ENCODE assay signal across 7 cellular contexts in genomic region chr1:214481983-214482634, GRCh38.
DNase-seq lines count a peak whose midpoint lies in the region; ATAC-seq, FAIRE-seq and TF ChIP-seq lines count a peak whose summit lies in the region.
"Not testable (repeated sequence)": the region's sequence is repeated elsewhere in the genome, so short reads cannot be mapped to it uniquely, and the experiment has no call there.

No MANE protein-coding gene starts in this region.

- H3K36me3 ChIP-seq in IMR-90 (ENCODE audit: control insufficient read depth, insufficient read depth, low read length); Panc1 (ENCODE audit: control insufficient read depth, insufficient read depth, low read length); endodermal cell (ENCODE audit: control insufficient read depth, insufficient read depth, low read length); kidney (ENCODE audit: control insufficient read depth in 1 of 2, insufficient read depth in 2 of 2, low read length in 2 of 2): not testable (repeated sequence)

- no CpG with 5 or more reads among the region's 2 CpGs for WGBS in IMR-90 (ENCODE audit: extremely low coverage in 2 of 2, insufficient read length in 1 of 2), 2 experiments
- WGBS in endodermal cell (ENCODE audit: insufficient coverage in 1 of 2, insufficient read length in 1 of 2), 2 experiments = 93 to 94% methylated on average over 2 of the region's 2 CpGs

- not testable (repeated sequence) for BruUV-seq in IMR-90 (replicated peaks; lab: Mats Ljungman, UMichigan)
- TSS peak; percentile 18 for BruUV-seq in Panc1 (replicated peaks; lab: Mats Ljungman, UMichigan)

- POLR2A ChIA-PET in IMR-90 (lab: Charles Lee; ENCODE audit: unreplicated experiment) = interaction anchor here (0.6 kb wide), 2 partner anchors 10 to 69 kb away, joined by 3 read pairs; partner anchors contain the start of gene PTPN14
- POLR2A ChIA-PET in Panc1 (lab: Charles Lee) = not testable (repeated sequence)

- TF ChIP-seq POLR2A in IMR-90 (IDR thresholded peaks at IDR 0.05; ENCODE audit: low read depth, low read length) = not testable (repeated sequence)

- H3K4me3 ChIP-seq in IMR-90 (ENCODE audit: insufficient read depth, low read depth, low read length); Panc1 (ENCODE audit: low read depth in 2 of 2, low read length in 2 of 2); endodermal cell (ENCODE audit: low read length); kidney (ENCODE audit: low read length in 2 of 2): not testable (repeated sequence)

- H4K91ac ChIP-seq in IMR-90 (ENCODE audit: insufficient read depth, low read depth, low read length) = not testable (repeated sequence)

- H3K9me1 ChIP-seq in IMR-90 (ENCODE audit: insufficient read depth, low read length) = not testable (repeated sequence)

- H2BK20ac ChIP-seq in IMR-90 (ENCODE audit: low read depth, low read length) = not testable (repeated sequence)

- peaks cover 30% of the 10 kb centered on the region for H4K20me1 ChIP-seq in IMR-90 (ENCODE audit: insufficient read depth, low read length)

- TF ChIP-seq RAD21 in IMR-90 (IDR thresholded peaks at IDR 0.05; ENCODE audit: low read length) = not testable (repeated sequence)

- not testable (repeated sequence) for H3K4me1 ChIP-seq in IMR-90 (ENCODE audit: control insufficient read depth, insufficient read depth, low read length); endodermal cell (ENCODE audit: control insufficient read depth, insufficient read depth, low read length); kidney (ENCODE audit: control insufficient read depth in 1 of 2, insufficient read depth in 1 of 2, low read depth in 1 of 2, low read length in 2 of 2)
- peaks cover 67% of the 10 kb centered on the region for H3K4me1 ChIP-seq in Panc1 (ENCODE audit: control insufficient read depth, insufficient read depth, low read length)

- CTCF ChIA-PET in IMR-90 (lab: Yijun Ruan, JAX) = interaction anchor here (0.6 to 1.2 kb wide), 4 partner anchors 8 to 142 kb away, joined by 3 to 5 read pairs (median 4); no protein-coding TSS in a partner anchor
- CTCF ChIA-PET in Panc1 (lab: Charles Lee) = not testable (repeated sequence)

- not testable (repeated sequence) for H3K4me2 ChIP-seq in IMR-90 (ENCODE audit: low read depth, low read length)

- H2AFZ ChIP-seq in IMR-90 (replicated peaks; ENCODE audit: low read length, poor library complexity) = not testable (repeated sequence)

- H3K27me3 Mint-ChIP-seq in endodermal cell (ENCODE audit: insufficient read depth); osteocyte (ENCODE audit: unreplicated experiment): not testable (repeated sequence)

- ATAC-seq in IMR-90 (ENCODE audit: low read depth) (peak; percentile 43; the same call in 1 of the 2 replicates), Panc1 (peak; percentile 47)

- dilution Hi-C loops in IMR-90 (cut with HindIII; ENCODE audit: low sequenced_read_pairs, unreplicated experiment) = not testable (repeated sequence)

- peaks cover 19 to 60% of the 10 kb centered on the region in 2 experiments for H3K79me1 ChIP-seq in IMR-90 (ENCODE audit: low read depth in 1 of 2, low read length in 2 of 2)

- H3K14ac ChIP-seq in IMR-90 (replicated peaks; ENCODE audit: low read depth, low read length) = not testable (repeated sequence)

- not testable (repeated sequence) for H2AK9ac ChIP-seq in IMR-90 (replicated peaks; ENCODE audit: low read depth, low read length, poor library complexity)

- not testable (repeated sequence) for H2AK5ac ChIP-seq in IMR-90 (ENCODE audit: low read depth, low read length)

- DNase-seq in DMS53 (lab: John Stamatoyannopoulos, UW) = peak; percentile 13
- DNase-seq in IMR-90; Panc1 (ENCODE audit: low read depth, low spot score); endodermal cell; kidney; osteocyte (ENCODE audit: extremely low spot score, unreplicated experiment): not testable (repeated sequence)

- H3K4me3 Mint-ChIP-seq in endodermal cell; osteocyte (ENCODE audit: unreplicated experiment): not testable (repeated sequence)

- not testable (repeated sequence) for H3K56ac ChIP-seq in IMR-90 (ENCODE audit: extremely low read depth, insufficient read depth, low read length)

- H3K4me1 Mint-ChIP-seq in endodermal cell (peaks cover 26% of the 10 kb centered on the region), osteocyte (ENCODE audit: unreplicated experiment) (peaks cover 72% of the 10 kb centered on the region)

- not testable (repeated sequence) for H2BK5ac ChIP-seq in IMR-90 (ENCODE audit: low read depth, low read length, poor library complexity, severe bottlenecking)

- H2BK120ac ChIP-seq in IMR-90 (ENCODE audit: low read depth, low read length) = not testable (repeated sequence)

- not testable (repeated sequence) for H4K8ac ChIP-seq in IMR-90 (ENCODE audit: low read depth in 2 of 2, low read length in 2 of 2)

- H3K27ac Mint-ChIP-seq in endodermal cell (peak overlapping the region; percentile 44), osteocyte (ENCODE audit: unreplicated experiment) (peak overlapping the region; percentile 61)

- not testable (repeated sequence) for H3K9me3 Mint-ChIP-seq in endodermal cell; osteocyte (ENCODE audit: unreplicated experiment)

- not testable (repeated sequence) for H3K36me3 Mint-ChIP-seq in endodermal cell (ENCODE audit: low read depth)
- H3K36me3 Mint-ChIP-seq in osteocyte (ENCODE audit: unreplicated experiment) = peaks cover 11% of the 10 kb centered on the region

- not testable (repeated sequence) for H3K27ac ChIP-seq in IMR-90 (ENCODE audit: insufficient read depth, low read length); endodermal cell (ENCODE audit: low read depth, low read length); kidney (ENCODE audit: low read depth in 2 of 2, low read length in 2 of 2)
- H3K27ac ChIP-seq in Panc1 (ENCODE audit: low read length) (peak overlapping the region; percentile 55), VCaP (peak overlapping the region; percentile 73)

- not testable (repeated sequence) for H3K18ac ChIP-seq in IMR-90 (ENCODE audit: low read depth, low read length)

- not testable (repeated sequence) for TF ChIP-seq CTCF in IMR-90 (conservative IDR thresholded peaks at IDR 0.05; ENCODE audit: low read depth, low read length); Panc1 (IDR thresholded peaks at IDR 0.05); endodermal cell (conservative IDR thresholded peaks at IDR 0.05); kidney (IDR thresholded peaks at IDR 0.05; ENCODE audit: borderline replicate concordance, extremely low read depth, insufficient read depth); osteocyte (IDR thresholded peaks at IDR 0.05)
- TF ChIP-seq CTCF in VCaP (conservative IDR thresholded peaks at IDR 0.05) = peak; percentile 56

- not testable (repeated sequence) for H3K27me3 ChIP-seq in IMR-90 (ENCODE audit: control insufficient read depth, insufficient read depth, low read length); Panc1 (ENCODE audit: control insufficient read depth, insufficient read depth, low read length); endodermal cell (ENCODE audit: control insufficient read depth, insufficient read depth, low read length, poor library complexity, severe bottlenecking)

- in situ Hi-C loops in IMR-90 (cut with MboI; ENCODE audit: low sequenced_read_pairs); Panc1 (cut with HindIII; ENCODE audit: low pct_unique_long_range_greater_than_20kb, low sequenced_read_pairs): not testable (repeated sequence)

- H3K23ac ChIP-seq in IMR-90 (ENCODE audit: low read depth, low read length) = not testable (repeated sequence)

- not testable (repeated sequence) for H3K4ac ChIP-seq in IMR-90 (ENCODE audit: low read depth, low read length)

- FAIRE-seq in kidney (lab: Jason Lieb, UNC) = peak; percentile 94

- not testable (repeated sequence) for H4K5ac ChIP-seq in IMR-90 (ENCODE audit: low read depth, low read length)

- not testable (repeated sequence) for H2BK15ac ChIP-seq in IMR-90 (ENCODE audit: low read depth, low read length)

- not testable (repeated sequence) for H3K9ac ChIP-seq in IMR-90 (ENCODE audit: low read depth, low read length); endodermal cell (ENCODE audit: extremely low read depth, low read length, poor library complexity, severe bottlenecking); kidney (ENCODE audit: low read length in 2 of 2)

- not testable (repeated sequence) for H3K9me3 ChIP-seq in IMR-90 (ENCODE audit: control insufficient read depth, insufficient read depth, low read length); Panc1 (ENCODE audit: control insufficient read depth, insufficient read depth, low read depth, low read length); endodermal cell (ENCODE audit: control insufficient read depth, low read length); kidney (ENCODE audit: control insufficient read depth in 1 of 2, low read length in 2 of 2)

- intact Hi-C loops in IMR-90 (cut with micrococcal nuclease); Panc1 (cut with micrococcal nuclease; ENCODE audit: unreplicated experiment); kidney (cut with DNase I): not testable (repeated sequence)
